Comparison of ENCODE assay signal across 8 cellular contexts in genomic region chr15:51077565-51078153, GRCh38. TPM values are rescaled to one million over a fixed set of nuclear protein-coding genes. Genes with fewer than 3 reads are reported as not detected.
DNase-seq lines count a peak whose midpoint lies in the region; TF ChIP-seq lines count a peak whose summit lies in the region.

No MANE protein-coding gene starts in this region.

- in situ Hi-C loops in astrocyte of the cerebellum (cut with HindIII; ENCODE audit: low sequenced_read_pairs) = no loop called here

- no peak for TF ChIP-seq CTCF in astrocyte of the cerebellum (IDR thresholded peaks at IDR 0.05; ENCODE audit: low read depth, low read length, missing control alignments)

- H3K4me3 ChIP-seq in astrocyte of the cerebellum (ENCODE audit: low read depth, low read length) = peak overlapping the region; percentile 22

- DNase-seq in activated effector memory CD4-positive, alpha-beta T cell treated with anti-CD3 and anti-CD28 coated beads, Interleukin-2, amount 50 U/mL, for 16 hours = peak; percentile 78
- DNase-seq in activated effector memory CD4-positive, alpha-beta T cell treated with Interleukin-2 at 50 U/mL for 16 hours = no peak
- DNase-seq in RPMI7951 (ENCODE audit: low read depth) (peak; percentile 85), astrocyte of the cerebellum (ENCODE audit: low read depth) (no peak), left kidney (ENCODE audit: low read depth, low spot score) (peak; percentile 93), NCI-H2107 (lab: John Stamatoyannopoulos, UW) (no peak), LoVo (ENCODE audit: low spot score) (no peak)
- peak; percentile 23 for DNase-seq in stimulated activated CD8-positive, alpha-beta memory T cell treated with anti-CD3 and anti-CD28 coated beads, Interleukin-12 subunit alpha, Interleukin-12 subunit beta, amount 100 ng/mL, for 4 hours (ENCODE audit: low read depth)

RNA-seq across cellular contexts. Expression of gene TNFAIP8L3, which starts 17.0 kb away (rescaled TPM):
- 0.29 and 0.48 TPM in 2 replicates for total RNA-seq in RPMI7951 (2014; rRNA removed; shearing (Covaris generic))

Comparison
In these comparisons a context has a peak if more than half of its experiments do, and no peak if none do; other contexts are left out.
1. DNase-seq: peak in activated effector memory CD4-positive, alpha-beta T cell treated with anti-CD3 and anti-CD28 coated beads, Interleukin-2, amount 50 U/mL, for 16 hours (single experiment), RPMI7951 (single experiment), left kidney (single experiment) and stimulated activated CD8-positive, alpha-beta memory T cell treated with anti-CD3 and anti-CD28 coated beads, Interleukin-12 subunit alpha, Interleukin-12 subunit beta, amount 100 ng/mL, for 4 hours (single experiment); none in activated effector memory CD4-positive, alpha-beta T cell treated with Interleukin-2 at 50 U/mL for 16 hours (single experiment), astrocyte of the cerebellum (single experiment), NCI-H2107 (single experiment) and LoVo (single experiment).